19 cellular contexts compared by ENCODE assay signal in genomic region chr4:95232358-95233156, GRCh38.
A peak's percentile ranks its signal among the peaks of the same experiment; 100 is the strongest.
DNase-seq lines count a peak whose midpoint lies in the region; ATAC-seq and FAIRE-seq lines count a peak whose summit lies in the region.
"Had no signal": no experiment of that assay in that cellular context is flagged by ENCODE, and none has a peak within 500 bp of the region (broad histone marks: within the 10 kb centered on the region; RNA-seq: fewer than 3 reads in every experiment).

No MANE protein-coding gene starts in this region.

- H3K4me3 ChIP-seq in small intestine (ENCODE audit: low read depth in 1 of 2, low read length in 2 of 2): no peak overlapping the region
- H3K4me3 ChIP-seq: BLaER1, spleen, upper lobe of right lung had no signal

- DNase-seq in activated CD4-positive, alpha-beta T cell treated with anti-CD3 and anti-CD28 coated beads for 36 hours: no peak
- no peak for DNase-seq in activated CD4-positive, alpha-beta T cell treated with anti-CD3 and anti-CD28 coated beads, Interleukin-2, amount 50 U/mL, for 48 hours
- DNase-seq in T-helper 17 cell (no peak), kidney glomerular epithelial cell (lab: John Stamatoyannopoulos, UW) (peak; percentile 51), renal cortical epithelial cell (ENCODE audit: low read depth) (peak; percentile 47), small intestine (no peak)
- DNase-seq in activated CD8-positive, alpha-beta T cell treated with anti-CD3 and anti-CD28 coated beads, Interleukin-2, amount 10 ng/mL, durations not matched to agents 7 days and 5 days: no peak
- DNase-seq: 8988T, cerebellar nuclear complex, spleen, SW 1271, upper lobe of right lung had no signal

- peaks cover 2% of the 10 kb centered on the region for H3K27me3 Mint-ChIP-seq in activated CD4-positive, alpha-beta T cell treated with anti-CD3 and anti-CD28 coated beads for 36 hours
- H3K27me3 Mint-ChIP-seq in T-helper 17 cell: no peaks in the 10 kb centered on the region
- H3K27me3 Mint-ChIP-seq in activated CD8-positive, alpha-beta T cell treated with anti-CD3 and anti-CD28 coated beads, Interleukin-2, amount 10 ng/mL, durations not matched to agents 7 days and 5 days (ENCODE audit: low read depth): no peaks in the 10 kb centered on the region
- H3K27me3 Mint-ChIP-seq: stimulated activated memory B cell treated with anti-CD40 and anti-IgM and Interleukin-4, amounts not matched to agents 10 μg/mL and 1 μg/mL and 100 μg/mL, for 72 hours had no signal

- H3K9me3 Mint-ChIP-seq in activated CD4-positive, alpha-beta T cell treated with anti-CD3 and anti-CD28 coated beads for 36 hours (ENCODE audit: low read depth): no peaks in the 10 kb centered on the region
- no peaks in the 10 kb centered on the region for H3K9me3 Mint-ChIP-seq in activated CD8-positive, alpha-beta T cell treated with anti-CD3 and anti-CD28 coated beads, Interleukin-2, amount 10 ng/mL, durations not matched to agents 7 days and 5 days (ENCODE audit: insufficient read depth)
- H3K9me3 Mint-ChIP-seq: stimulated activated memory B cell treated with anti-CD40 and anti-IgM and Interleukin-4, amounts not matched to agents 10 μg/mL and 1 μg/mL and 100 μg/mL, for 72 hours had no signal

- peak; percentile 70 for ATAC-seq in activated CD4-positive, alpha-beta T cell treated with anti-CD3 and anti-CD28 coated beads for 36 hours
- ATAC-seq in T-helper 17 cell: no peak
- no peak for ATAC-seq in activated CD8-positive, alpha-beta T cell treated with anti-CD3 and anti-CD28 coated beads, Interleukin-2, amount 10 ng/mL, durations not matched to agents 7 days and 5 days
- no peak for ATAC-seq in HG03565 (IDR thresholded peaks at IDR 0.05; ENCODE audit: unreplicated experiment)
- ATAC-seq: left lobe of liver; stimulated activated memory B cell treated with anti-CD40 and anti-IgM and Interleukin-4, amounts not matched to agents 10 μg/mL and 1 μg/mL and 100 μg/mL, for 72 hours; upper lobe of right lung had no signal

- H3K4me1 ChIP-seq in small intestine (ENCODE audit: control insufficient read depth in 2 of 2, insufficient read depth in 1 of 2, low read depth in 1 of 2, low read length in 1 of 2): no peaks in the 10 kb centered on the region
- H3K4me1 ChIP-seq: BLaER1, upper lobe of right lung had no signal

- intact Hi-C loops in activated CD4-positive, alpha-beta T cell treated with anti-CD3 and anti-CD28 coated beads for 36 hours (cut with DNase I, micrococcal nuclease): no loop called here

- H3K27me3 ChIP-seq in small intestine (ENCODE audit: control insufficient read depth in 2 of 2, insufficient read depth in 2 of 2, low read length in 2 of 2): no peaks in the 10 kb centered on the region
- H3K27me3 ChIP-seq: BLaER1, spleen, upper lobe of right lung had no signal

- WGBS in small intestine, 3 donors: 74 to 77% (median 75%) methylated on average over 7 of the region's 7 CpGs

- H3K27ac ChIP-seq in small intestine (ENCODE audit: low read depth in 1 of 2, low read length in 1 of 2): no peak overlapping the region
- H3K27ac ChIP-seq: BLaER1, RWPE1, spleen, upper lobe of right lung, VCaP had no signal

- H3K4me1 Mint-ChIP-seq in activated CD4-positive, alpha-beta T cell treated with anti-CD3 and anti-CD28 coated beads for 36 hours: no peaks in the 10 kb centered on the region
- peaks cover 4% of the 10 kb centered on the region for H3K4me1 Mint-ChIP-seq in T-helper 17 cell
- peaks cover 9% of the 10 kb centered on the region for H3K4me1 Mint-ChIP-seq in activated CD8-positive, alpha-beta T cell treated with anti-CD3 and anti-CD28 coated beads, Interleukin-2, amount 10 ng/mL, durations not matched to agents 7 days and 5 days (ENCODE audit: low read depth)
- H3K4me1 Mint-ChIP-seq: stimulated activated memory B cell treated with anti-CD40 and anti-IgM and Interleukin-4, amounts not matched to agents 10 μg/mL and 1 μg/mL and 100 μg/mL, for 72 hours had no signal

- no peak overlapping the region for H3K4me3 Mint-ChIP-seq in activated CD4-positive, alpha-beta T cell treated with anti-CD3 and anti-CD28 coated beads for 36 hours
- peak overlapping the region; percentile 31 for H3K4me3 Mint-ChIP-seq in T-helper 17 cell
- H3K4me3 Mint-ChIP-seq in activated CD8-positive, alpha-beta T cell treated with anti-CD3 and anti-CD28 coated beads, Interleukin-2, amount 10 ng/mL, durations not matched to agents 7 days and 5 days: no peak overlapping the region
- H3K4me3 Mint-ChIP-seq: stimulated activated memory B cell treated with anti-CD40 and anti-IgM and Interleukin-4, amounts not matched to agents 10 μg/mL and 1 μg/mL and 100 μg/mL, for 72 hours had no signal

- no peak for FAIRE-seq in small intestine (lab: Jason Lieb, UNC)

- no peaks in the 10 kb centered on the region for H3K36me3 Mint-ChIP-seq in activated CD4-positive, alpha-beta T cell treated with anti-CD3 and anti-CD28 coated beads for 36 hours (ENCODE audit: low read depth)
- no peaks in the 10 kb centered on the region for H3K36me3 Mint-ChIP-seq in T-helper 17 cell (ENCODE audit: low read depth)
- H3K36me3 Mint-ChIP-seq in activated CD8-positive, alpha-beta T cell treated with anti-CD3 and anti-CD28 coated beads, Interleukin-2, amount 10 ng/mL, durations not matched to agents 7 days and 5 days (ENCODE audit: low read depth): no peaks in the 10 kb centered on the region
- H3K36me3 Mint-ChIP-seq: stimulated activated memory B cell treated with anti-CD40 and anti-IgM and Interleukin-4, amounts not matched to agents 10 μg/mL and 1 μg/mL and 100 μg/mL, for 72 hours had no signal

- POLR2A ChIA-PET in activated CD4-positive, alpha-beta T cell treated with anti-CD3 and anti-CD28 coated beads for 36 hours (lab: Charles Lee): interaction anchor here (0.9 kb wide), 1 partner anchor 55 kb away, joined by 3 read pairs; no protein-coding TSS in a partner anchor
- POLR2A ChIA-PET in activated CD8-positive, alpha-beta T cell treated with anti-CD3 and anti-CD28 coated beads, Interleukin-2, amount 10 ng/mL, durations not matched to agents 7 days and 5 days (lab: Charles Lee): no interaction called here

- CTCF ChIA-PET in activated CD4-positive, alpha-beta T cell treated with anti-CD3 and anti-CD28 coated beads for 36 hours (lab: Charles Lee): no interaction called here
- CTCF ChIA-PET in activated CD8-positive, alpha-beta T cell treated with anti-CD3 and anti-CD28 coated beads, Interleukin-2, amount 10 ng/mL, durations not matched to agents 7 days and 5 days (lab: Charles Lee): no interaction called here

- no peaks in the 10 kb centered on the region for H3K9me3 ChIP-seq in T-helper 17 cell (ENCODE audit: control insufficient read depth, low read length, poor library complexity, severe bottlenecking)
- H3K9me3 ChIP-seq in small intestine (ENCODE audit: control insufficient read depth, low read depth): no peaks in the 10 kb centered on the region
- H3K9me3 ChIP-seq: BLaER1, spleen, upper lobe of right lung had no signal

- H3K36me3 ChIP-seq in small intestine (ENCODE audit: control insufficient read depth in 2 of 2, insufficient read depth in 2 of 2, low read length in 2 of 2): no peaks in the 10 kb centered on the region
- H3K36me3 ChIP-seq: BLaER1, spleen, upper lobe of right lung had no signal

- no peak overlapping the region for H3K27ac Mint-ChIP-seq in activated CD4-positive, alpha-beta T cell treated with anti-CD3 and anti-CD28 coated beads for 36 hours
- no peak overlapping the region for H3K27ac Mint-ChIP-seq in T-helper 17 cell
- H3K27ac Mint-ChIP-seq in activated CD8-positive, alpha-beta T cell treated with anti-CD3 and anti-CD28 coated beads, Interleukin-2, amount 10 ng/mL, durations not matched to agents 7 days and 5 days: no peak overlapping the region
- H3K27ac Mint-ChIP-seq: activated T-helper 2 cell treated with anti-CD3 and anti-CD28 coated beads, Interferon-gamma antibody, Interleukin-2, Interleukin-4, amounts not matched to agents 10 μg/mL and 5 μg/mL and 100 μg/mL, durations not matched to agents 14 hours and 24 hours and 36 hours; stimulated activated memory B cell treated with anti-CD40 and anti-IgM and Interleukin-4, amounts not matched to agents 10 μg/mL and 1 μg/mL and 100 μg/mL, for 72 hours had no signal

Comparison
In these comparisons a context has a peak if more than half of its experiments do, and no peak if none do; other contexts are left out.
1. DNase-seq: peak in kidney glomerular epithelial cell (single experiment) and renal cortical epithelial cell (single experiment); none in activated CD4-positive, alpha-beta T cell treated with anti-CD3 and anti-CD28 coated beads for 36 hours (single experiment), activated CD4-positive, alpha-beta T cell treated with anti-CD3 and anti-CD28 coated beads, Interleukin-2, amount 50 U/mL, for 48 hours (0 of 2), T-helper 17 cell (0 of 3), activated CD8-positive, alpha-beta T cell treated with anti-CD3 and anti-CD28 coated beads, Interleukin-2, amount 10 ng/mL, durations not matched to agents 7 days and 5 days (single experiment) and small intestine (single experiment).